Comparison of ENCODE assay signal across 15 cellular contexts in the genomic region with DNA sequence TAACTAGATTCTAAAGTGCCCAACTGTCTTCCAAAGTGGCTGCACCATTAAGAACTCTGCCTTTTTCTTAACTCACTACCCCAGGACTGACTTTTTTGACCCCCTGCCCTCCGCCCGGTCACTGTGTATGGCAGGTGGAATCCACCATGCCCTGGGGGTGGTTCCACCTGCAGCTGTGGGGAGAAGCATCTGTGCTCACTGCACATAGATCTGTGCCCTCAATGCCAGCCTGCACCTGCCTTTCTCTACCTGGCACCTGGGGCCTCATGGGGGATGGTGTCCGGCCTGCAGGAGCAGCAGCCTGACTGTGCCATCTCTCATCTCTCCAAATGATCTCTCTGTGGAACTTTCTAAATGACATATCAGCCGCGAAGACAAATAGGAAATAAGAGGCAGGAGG.
DNase-seq lines count a peak whose midpoint lies in the region; ATAC-seq and TF ChIP-seq lines count a peak whose summit lies in the region.
"Had no signal": no experiment of that assay in that cellular context is flagged by ENCODE, and none has a peak within 500 bp of the region (broad histone marks: within the 10 kb centered on the region; RNA-seq: fewer than 3 reads in every experiment).

No MANE protein-coding gene starts in this region.

- no peaks in the 10 kb centered on the region for H3K27me3 ChIP-seq in esophagus muscularis mucosa
- no peaks in the 10 kb centered on the region for H3K27me3 ChIP-seq in right cardiac atrium (ENCODE audit: control insufficient read depth, insufficient read depth)

- no peak overlapping the region for H3K4me3 ChIP-seq in esophagus muscularis mucosa
- no peak overlapping the region for H3K4me3 ChIP-seq in right cardiac atrium (ENCODE audit: low read length)
- H3K4me3 ChIP-seq: GM23248 had no signal

- H3K27ac ChIP-seq in esophagus muscularis mucosa (replicated peaks in 1 of 4) (no peak overlapping the region), right cardiac atrium (ENCODE audit: low read length) (no peak overlapping the region)
- H3K27ac ChIP-seq: GM23248 had no signal

- no peak for TF ChIP-seq CTCF in esophagus muscularis mucosa (IDR thresholded peaks at IDR 0.05)

- intact Hi-C loops in esophagus muscularis mucosa (cut with DNase I) (no loop called here), right cardiac atrium (cut with DNase I) (no loop called here)

- H3K4me1 ChIP-seq in esophagus muscularis mucosa (no peaks in the 10 kb centered on the region), right cardiac atrium (ENCODE audit: control insufficient read depth, insufficient read depth, low read length) (no peaks in the 10 kb centered on the region)

- no peak for TF ChIP-seq POLR2A in esophagus muscularis mucosa (IDR thresholded peaks at IDR 0.05; ENCODE audit: low read depth)

- WGBS in esophagus muscularis mucosa = 81% methylated on average over 4 of the region's 5 CpGs
- WGBS in right cardiac atrium = 76% methylated on average over 5 of the region's 5 CpGs

- ATAC-seq in HG02763 (IDR thresholded peaks at IDR 0.05; ENCODE audit: unreplicated experiment) = no peak
- ATAC-seq in right cardiac atrium = no peak

- no peak for TF ChIP-seq EP300 in esophagus muscularis mucosa (IDR thresholded peaks at IDR 0.05)

- H3K36me3 ChIP-seq in esophagus muscularis mucosa = no peaks in the 10 kb centered on the region

- peak; percentile 72 for DNase-seq in NCI-H748 (lab: John Stamatoyannopoulos, UW; ENCODE audit: unreplicated experiment)
- DNase-seq in NCI-H748 treated with DMSO at 0.1 percent for 48 hours (lab: John Stamatoyannopoulos, UW) = no peak
- peak; percentile 33 for DNase-seq in NCI-H1105 treated with DMSO at 0.1 percent for 48 hours (lab: John Stamatoyannopoulos, UW)
- peak; percentile 28 for DNase-seq in NCI-H69 (lab: John Stamatoyannopoulos, UW)
- peak; percentile 85 for DNase-seq in esophagus muscularis mucosa (ENCODE audit: extremely low spot score)
- no peak for DNase-seq in right cardiac atrium
- DNase-seq: C1 segment of cervical spinal cord; Calu3; CD4-positive, alpha-beta memory T cell; COR-L47; DND-41; GM23248; H7; HCEC 1CT had no signal

- peaks cover 0 to 6% (median 0%) of the 10 kb centered on the region in 4 donors for H3K9me3 ChIP-seq in esophagus muscularis mucosa
- H3K9me3 ChIP-seq in right cardiac atrium (ENCODE audit: control insufficient read depth, low read length) = no peaks in the 10 kb centered on the region

Comparison
In these comparisons a context has a peak if more than half of its experiments do, and no peak if none do; other contexts are left out.
1. DNase-seq: peak in NCI-H748 (single experiment), NCI-H1105 treated with DMSO at 0.1 percent for 48 hours (single experiment), NCI-H69 (single experiment) and esophagus muscularis mucosa (single experiment); none in NCI-H748 treated with DMSO at 0.1 percent for 48 hours (single experiment) and right cardiac atrium (0 of 3).